In genomic region chr3:81872566-81872965, GRCh38 we compare ENCODE assay signal across 19 cellular contexts.
A peak's percentile ranks its signal among the peaks of the same experiment; 100 is the strongest.
DNase-seq lines count a peak whose midpoint lies in the region; ATAC-seq, FAIRE-seq and TF ChIP-seq lines count a peak whose summit lies in the region.
"Had no signal": no experiment of that assay in that cellular context is flagged by ENCODE, and none has a peak within 500 bp of the region (broad histone marks: within the 10 kb centered on the region; RNA-seq: fewer than 3 reads in every experiment).

No MANE protein-coding gene starts in this region.

- H3K27me3 ChIP-seq in adipocyte (replicated peaks; ENCODE audit: control insufficient read depth, insufficient read depth, low read length): no peaks in the 10 kb centered on the region
- no peaks in the 10 kb centered on the region for H3K27me3 ChIP-seq in SJCRH30

- DNase-seq in adipocyte (ENCODE audit: low read depth) (peak; percentile 66), fibroblast of peridontal ligament (ENCODE audit: extremely low read depth) (peak; percentile 60), SJCRH30 (no peak), GM13976 (ENCODE audit: low spot score) (no peak), mesothelial cell of epicardium (ENCODE audit: low spot score in 2 of 2, unreplicated experiment in 2 of 2) (no peak)
- DNase-seq: Caco-2; CD4-positive, CD25-positive, alpha-beta regulatory T cell; CD8-positive, alpha-beta T cell; DMS53; DMS79 treated with DMSO at 0.1 percent for 48 hours; GF-D8; GM23248; H7; HCEC 1CT had no signal

- no peaks in the 10 kb centered on the region for H3K36me3 Mint-ChIP-seq in mesothelial cell of epicardium
- H3K36me3 Mint-ChIP-seq: CD4-positive, CD25-positive, alpha-beta regulatory T cell; CD8-positive, alpha-beta T cell had no signal

- H3K9ac ChIP-seq in adipocyte (ENCODE audit: low read length): no peak overlapping the region
- H3K9ac ChIP-seq: GM23248 had no signal

- no peak overlapping the region for H3K27ac ChIP-seq in SJCRH30
- H3K27ac ChIP-seq: C4-2B, GM23248 had no signal

- in situ Hi-C loops in GM13976 (cut with MboI; ENCODE audit: low sequenced_read_pairs, unreplicated experiment): no loop called here

- no peak overlapping the region for H3K27ac Mint-ChIP-seq in mesothelial cell of epicardium
- H3K27ac Mint-ChIP-seq: CD4-positive, CD25-positive, alpha-beta regulatory T cell; CD8-positive, alpha-beta T cell had no signal

- no peak for TF ChIP-seq CTCF in GM13976 (IDR thresholded peaks at IDR 0.05; ENCODE audit: borderline replicate concordance, control extremely low read depth, extremely low read depth, insufficient read depth, missing control alignments)
- no peak for TF ChIP-seq CTCF in mesothelial cell of epicardium (IDR thresholded peaks at IDR 0.05; ENCODE audit: unreplicated experiment)

- H3K4me1 Mint-ChIP-seq in mesothelial cell of epicardium: no peaks in the 10 kb centered on the region
- H3K4me1 Mint-ChIP-seq: CD4-positive, CD25-positive, alpha-beta regulatory T cell had no signal

- H3K27me3 Mint-ChIP-seq in mesothelial cell of epicardium (ENCODE audit: low read depth): no peaks in the 10 kb centered on the region
- H3K27me3 Mint-ChIP-seq: CD4-positive, CD25-positive, alpha-beta regulatory T cell had no signal

- no peaks in the 10 kb centered on the region for H3K9me3 ChIP-seq in adipocyte (ENCODE audit: control insufficient read depth, low read length)
- H3K9me3 ChIP-seq in SJCRH30 (replicated peaks): no peaks in the 10 kb centered on the region
- H3K9me3 ChIP-seq: Caco-2 had no signal

- H3K4me3 Mint-ChIP-seq in mesothelial cell of epicardium: no peak overlapping the region
- H3K4me3 Mint-ChIP-seq: CD4-positive, CD25-positive, alpha-beta regulatory T cell; CD8-positive, alpha-beta T cell had no signal

- peaks cover 5% of the 10 kb centered on the region for H3K9me3 Mint-ChIP-seq in mesothelial cell of epicardium
- H3K9me3 Mint-ChIP-seq: CD8-positive, alpha-beta T cell had no signal

- H3K36me3 ChIP-seq in adipocyte (ENCODE audit: control insufficient read depth, insufficient read depth, low read length, severe bottlenecking) (no peaks in the 10 kb centered on the region), SJCRH30 (no peaks in the 10 kb centered on the region)

- H3K4me1 ChIP-seq in adipocyte (ENCODE audit: control insufficient read depth, insufficient read depth, low read length) (peaks cover 27% of the 10 kb centered on the region), SJCRH30 (no peaks in the 10 kb centered on the region)
- H3K4me1 ChIP-seq: Caco-2 had no signal

- ATAC-seq in HG02763 (IDR thresholded peaks at IDR 0.05; ENCODE audit: unreplicated experiment): no peak
- ATAC-seq: CD8-positive, alpha-beta T cell had no signal

- FAIRE-seq in endometrium (lab: Jason Lieb, UNC): peak; percentile 98
- FAIRE-seq: GM12891, H1 had no signal

- H3K4me3 ChIP-seq in adipocyte (ENCODE audit: low read length) (no peak overlapping the region), SJCRH30 (no peak overlapping the region)
- H3K4me3 ChIP-seq: GM23248 had no signal

Comparison
In these comparisons a context has a peak if more than half of its experiments do, and no peak if none do; other contexts are left out.
1. DNase-seq: peak in adipocyte (single experiment) and fibroblast of peridontal ligament (single experiment); none in SJCRH30 (0 of 2), GM13976 (single experiment) and mesothelial cell of epicardium (0 of 2).